20 cellular contexts compared by ENCODE assay signal in genomic region chr2:219562049-219563020, GRCh38. TPM values are rescaled to one million over a fixed set of nuclear protein-coding genes. Genes with fewer than 3 reads are reported as not detected.
DNase-seq lines count a peak whose midpoint lies in the region; ATAC-seq and TF ChIP-seq lines count a peak whose summit lies in the region.
"Had no signal": no experiment of that assay in that cellular context is flagged by ENCODE, and none has a peak within 500 bp of the region (broad histone marks: within the 10 kb centered on the region; RNA-seq: fewer than 3 reads in every experiment).

No MANE protein-coding gene starts in this region.

- H3K4me1 ChIP-seq in PC-3 (ENCODE audit: insufficient read depth, low read length): no peaks in the 10 kb centered on the region
- peaks cover 0 to 7% (median 5%) of the 10 kb centered on the region in 6 donors for H3K4me1 ChIP-seq in spleen
- H3K4me1 ChIP-seq: pancreas had no signal

- WGBS in spleen, 5 donors: 84 to 89% (median 86%) methylated on average over 29 to 35 of the region's 35 CpGs

- no peak overlapping the region for H3K4me2 ChIP-seq in PC-3 (ENCODE audit: low read length)
- H3K4me2 ChIP-seq: BLaER1 had no signal

- H3K27me3 ChIP-seq in PC-3 (ENCODE audit: low read length) (no peaks in the 10 kb centered on the region), spleen (replicated peaks in 1 of 7) (peaks cover 0 to 12% (median 0%) of the 10 kb centered on the region in 7 donors)
- H3K27me3 ChIP-seq: BLaER1, pancreas had no signal

- no peaks in the 10 kb centered on the region for H3F3A ChIP-seq in PC-3 (ENCODE audit: low read length, unreplicated experiment)

- no peaks in the 10 kb centered on the region for H3K9me2 ChIP-seq in PC-3 (replicated peaks; ENCODE audit: low read length)

- H3K79me2 ChIP-seq in PC-3 (ENCODE audit: low read length): no peaks in the 10 kb centered on the region

- H3K27ac ChIP-seq in PC-3 (ENCODE audit: low read length) (no peak overlapping the region), spleen (no peak overlapping the region)
- H3K27ac ChIP-seq: BLaER1, HL-60, pancreas had no signal

- intact Hi-C loops in cardiac septum (cut with DNase I): loop anchor here (5.0 kb wide), 1 partner anchor 40 kb away; no protein-coding TSS in a partner anchor
- intact Hi-C loops in left cardiac atrium (cut with DNase I): no loop called here
- intact Hi-C loops in PC-3 (cut with micrococcal nuclease): no loop called here
- intact Hi-C loops in spleen (cut with DNase I; ENCODE audit: low total_unique reads): no loop called here

- H4K20me1 ChIP-seq in PC-3 (ENCODE audit: low read length): no peaks in the 10 kb centered on the region

- DNase-seq in cardiac septum (ENCODE audit: low spot score) (peak; percentile 74), left cardiac atrium (no peak), PC-3 (no peak), left lobe of liver (ENCODE audit: low spot score) (peak; percentile 43), spleen (peak; percentile 68), OCI-M2 (lab: John Stamatoyannopoulos, UW; ENCODE audit: unreplicated experiment) (no peak)
- DNase-seq in stimulated activated naive CD8-positive, alpha-beta T cell treated with anti-CD3 and anti-CD28 coated beads, Interleukin-15, Interleukin-2, amounts not matched to agents 100 U/mL and 50 U/mL, for 24 hours: no peak
- DNase-seq: activated CD4-positive, CD25-positive, alpha-beta regulatory T cell treated with anti-CD3 and anti-CD28 coated beads, Interleukin-2, amount 50 U/mL, for 72 hours; activated CD8-positive, alpha-beta memory T cell treated with anti-CD3 and anti-CD28 coated beads for 24 hours; HFFc6; NCI-H187 treated with DMSO at 0.1 percent for 48 hours; RPMI8226 had no signal

- no peak overlapping the region for H3K9ac ChIP-seq in PC-3 (ENCODE audit: low read length)
- H3K9ac ChIP-seq: BLaER1 had no signal

- H3K36me3 ChIP-seq in PC-3 (ENCODE audit: low read depth, low read length) (no peaks in the 10 kb centered on the region; the same call in 1 of the 2 replicates), spleen (peaks cover 0 to 8% (median 0%) of the 10 kb centered on the region in 6 donors)

- no peak overlapping the region for H2AFZ ChIP-seq in PC-3 (ENCODE audit: low read length)

- no peak for ATAC-seq in left cardiac atrium
- no peak; the same call in 1 of the 2 replicates for ATAC-seq in PC-3
- ATAC-seq in left lobe of liver: no peak
- no peak for ATAC-seq in stimulated activated naive CD8-positive, alpha-beta T cell treated with anti-CD3 and anti-CD28 coated beads, Interleukin-15, Interleukin-2, amounts not matched to agents 100 U/mL and 50 U/mL, for 24 hours
- ATAC-seq in GM19351 (IDR thresholded peaks at IDR 0.05; ENCODE audit: unreplicated experiment): no peak
- ATAC-seq: pancreas; sciatic nerve; stimulated activated effector memory CD8-positive, alpha-beta T cell treated with anti-CD3 and anti-CD28 coated beads, Interleukin-12 subunit alpha, Interleukin-12 subunit beta, amount 100 ng/mL, for 72 hours had no signal

- BruUV-seq in PC-3 (replicated peaks; lab: Mats Ljungman, UMichigan): TSS peak; percentile 15

- TF ChIP-seq POLR2A in spleen (IDR thresholded peaks at IDR 0.05): no peak

- TF ChIP-seq CTCF in PC-3 (conservative IDR thresholded peaks at IDR 0.05; ENCODE audit: low read depth, low read length) (no peak), spleen (IDR thresholded peaks at IDR 0.05 in 8 of 11, conservative IDR thresholded peaks at IDR 0.05 in 3 of 11) (no peak)

- POLR2A ChIA-PET in PC-3 (lab: Charles Lee; ENCODE audit: unreplicated experiment): interaction anchor here (0.5 to 0.7 kb wide), 2 partner anchors 11 to 129 kb away, joined by 3 read pairs; no protein-coding TSS in a partner anchor

- no peaks in the 10 kb centered on the region for H3K9me3 ChIP-seq in PC-3 (ENCODE audit: low read length)
- no peaks in the 10 kb centered on the region for H3K9me3 ChIP-seq in spleen
- H3K9me3 ChIP-seq: BLaER1, pancreas had no signal

- H3K4me3 ChIP-seq in PC-3 (ENCODE audit: low read length) (no peak overlapping the region), spleen (no peak overlapping the region)
- H3K4me3 ChIP-seq: BLaER1, pancreas had no signal

- CTCF ChIA-PET in PC-3 (lab: Charles Lee): no interaction called here

RNA-seq across cellular contexts. Expression of gene OBSL1, which starts 9.0 kb away (rescaled TPM):
- total RNA-seq in cardiac septum (199 TPM), left cardiac atrium (100 to 1,000 TPM; 121 to 187 TPM), PC-3 (2014; rRNA removed) (122 and 148 TPM in 2 replicates), left lobe of liver (43.6 TPM), spleen (10 to 100 TPM; 26.7 to 51.6 (median 31.1) TPM)
- 10 to 100 TPM; 15.9 to 32.0 (median 27.6) TPM for polyA plus RNA-seq in spleen

RNA-seq across cellular contexts. Expression of gene INHA, which starts 9.8 kb away (rescaled TPM):
- total RNA-seq in cardiac septum (0.59 TPM), left cardiac atrium (10 to 100 TPM in 1 of 2 donors, 1 to 10 TPM in 1; 2.2 to 16.2 TPM), PC-3 (2014; rRNA removed) (1.3 and 1.5 TPM in 2 replicates), left lobe of liver (0.20 TPM), spleen (under 1 TPM in 1 of 7 donors, not detected in 6; 0.46 TPM)
- under 1 TPM; 0.08 to 0.46 (median 0.16) TPM for polyA plus RNA-seq in spleen
- total RNA-seq: glomerular endothelial cell, temporal lobe had no signal

RNA-seq across cellular contexts. Expression of gene TMEM198, which starts 18.5 kb away (rescaled TPM):
- total RNA-seq in cardiac septum (1.8 TPM), left cardiac atrium (1 to 10 TPM; 3.2 to 4.1 TPM), PC-3 (2014; rRNA removed) (1.1 and 5.2 TPM in 2 replicates), left lobe of liver (2.1 TPM), spleen (1 to 10 TPM in 5 of 7 donors, under 1 TPM in 2; 0.39 to 2.8 (median 1.1) TPM)
- 1 to 10 TPM; 1.1 to 2.1 (median 1.5) TPM for polyA plus RNA-seq in spleen

RNA-seq across cellular contexts. Expression of gene CHPF, which starts 18.7 kb away (rescaled TPM):
- total RNA-seq in cardiac septum: 120 TPM
- 100 to 1,000 TPM in 1 of 2 donors, 10 to 100 TPM in 1; 72.4 to 113 TPM for total RNA-seq in left cardiac atrium
- 139 and 210 TPM in 2 replicates for total RNA-seq in PC-3 (2014; rRNA removed)
- total RNA-seq in left lobe of liver: 55.1 TPM
- 10 to 100 TPM in 6 of 7 donors, 1 to 10 TPM in 1; 8.9 to 26.2 (median 15.4) TPM for total RNA-seq in spleen
- 1 to 10 TPM; 2.8 to 8.9 (median 4.8) TPM for polyA plus RNA-seq in spleen

RNA-seq across cellular contexts. Expression of gene STK11IP, which starts 35.3 kb away (rescaled TPM):
- total RNA-seq in cardiac septum (20.2 TPM), left cardiac atrium (10 to 100 TPM; 12.4 to 14.1 TPM), PC-3 (2014; rRNA removed) (17.7 and 26.4 TPM in 2 replicates), left lobe of liver (7.7 TPM), spleen (10 to 100 TPM; 25.8 to 57.0 (median 35.9) TPM)
- polyA plus RNA-seq in spleen: 10 to 100 TPM; 15.8 to 40.8 (median 40.3) TPM

Comparison
In these comparisons a context has a peak if more than half of its experiments do, and no peak if none do; other contexts are left out.
1. DNase-seq: peak in cardiac septum (single experiment), left lobe of liver (single experiment) and spleen (single experiment); none in left cardiac atrium (single experiment), PC-3 (single experiment), OCI-M2 (single experiment) and stimulated activated naive CD8-positive, alpha-beta T cell treated with anti-CD3 and anti-CD28 coated beads, Interleukin-15, Interleukin-2, amounts not matched to agents 100 U/mL and 50 U/mL, for 24 hours (single experiment).